ENCODE assay signal across 14 cellular contexts in the genomic region with DNA sequence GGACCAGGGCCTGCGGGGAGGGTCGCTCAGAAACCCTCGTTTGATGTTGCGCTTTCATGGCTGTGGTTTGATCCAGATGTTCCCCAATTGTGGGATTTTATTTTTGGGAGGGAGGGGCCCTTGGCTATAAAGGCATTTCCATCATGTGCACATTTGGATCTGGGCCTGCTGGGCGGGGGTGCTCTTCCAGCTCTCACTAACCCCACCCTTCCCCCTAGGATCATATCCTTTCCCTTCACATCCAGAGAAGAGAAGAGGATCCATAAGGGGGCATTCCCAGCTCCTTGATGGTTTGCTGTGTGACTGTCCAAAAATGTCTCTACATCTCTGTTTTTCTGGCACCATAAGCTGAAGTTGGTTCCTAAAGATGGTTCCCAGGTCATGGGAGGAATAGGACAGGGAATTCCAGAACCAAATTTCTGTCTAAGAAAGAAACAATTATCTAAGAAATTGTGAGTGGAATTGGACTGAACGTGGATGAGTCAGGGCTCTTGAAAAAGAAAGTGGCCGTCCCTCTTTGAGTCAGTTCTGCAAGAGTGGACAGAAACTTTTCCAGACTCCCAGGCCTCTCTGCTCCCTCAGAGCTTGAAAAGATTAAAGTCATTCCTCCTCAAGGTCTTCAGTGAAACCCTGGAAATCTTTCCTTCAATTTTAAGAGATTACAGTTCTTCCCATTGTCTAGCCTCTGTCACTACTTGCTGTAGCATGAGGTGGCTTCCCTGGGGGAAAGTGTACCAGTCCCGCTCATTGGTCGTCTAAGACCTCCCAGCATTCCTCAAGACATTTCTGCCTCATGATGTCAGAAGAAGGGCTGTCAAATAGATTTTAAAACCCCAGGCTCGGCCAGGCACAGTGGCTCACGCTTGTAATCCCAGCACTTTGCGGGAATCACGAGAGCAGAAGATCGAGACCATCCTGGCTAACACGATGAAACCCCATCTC. TPM values are rescaled to one million over a fixed set of nuclear protein-coding genes. Genes with fewer than 3 reads are reported as not detected.
DNase-seq lines count a peak whose midpoint lies in the region; ATAC-seq and TF ChIP-seq lines count a peak whose summit lies in the region.
"Had no signal": no experiment of that assay in that cellular context is flagged by ENCODE, and none has a peak within 500 bp of the region (broad histone marks: within the 10 kb centered on the region; RNA-seq: fewer than 3 reads in every experiment).

No MANE protein-coding gene starts in this region.

- H3K36me3 ChIP-seq in WERI-Rb-1 (peaks cover 3% of the 10 kb centered on the region), left ventricle myocardium inferior (no peaks in the 10 kb centered on the region)

- DNase-seq in AG10803 (ENCODE audit: low read depth) (peak; percentile 86), WERI-Rb-1 (no peak), left ventricle myocardium inferior (no peak), renal cortical epithelial cell (ENCODE audit: low read depth) (peak; percentile 53), medulla oblongata (ENCODE audit: extremely low spot score) (no peak)
- no peak for DNase-seq in activated T-cell treated with anti-CD3 and anti-CD28 coated beads, Interleukin-2, amount 50 U/mL, for 24 hours
- DNase-seq in natural killer cell treated with Interleukin-12 subunit alpha and Interleukin-12 subunit beta and Interleukin-15 and Interleukin-18, amount 100 ng/mL, for 72 hours (ENCODE audit: low spot score), result no peak
- no peak for DNase-seq in stimulated activated CD4-positive, alpha-beta T cell treated with anti-CD3 and anti-CD28 coated beads, Interleukin-12 subunit alpha, Interleukin-12 subunit beta, amount 100 ng/mL, for 4 hours
- DNase-seq: CD4-positive, CD25-positive, alpha-beta regulatory T cell; hypothalamus; naive thymus-derived CD8-positive, alpha-beta T cell; NCI-H345; stimulated activated naive CD4-positive, alpha-beta T cell treated with Interleukin-2 at 50 U/mL for 16 hours had no signal

- peaks cover 13% of the 10 kb centered on the region for H3K4me1 ChIP-seq in left ventricle myocardium inferior

- TF ChIP-seq CTCF in AG10803 (conservative IDR thresholded peaks at IDR 0.05; ENCODE audit: low read length) (no peak), WERI-Rb-1 (IDR thresholded peaks at IDR 0.05; ENCODE audit: low read depth, low read length) (no peak), left ventricle myocardium inferior (IDR thresholded peaks at IDR 0.05; ENCODE audit: borderline replicate concordance) (no peak)

- H3K9me3 Mint-ChIP-seq in activated T-cell treated with anti-CD3 and anti-CD28 coated beads, Interleukin-2, amount 50 U/mL, for 24 hours, result no peaks in the 10 kb centered on the region
- H3K9me3 Mint-ChIP-seq in natural killer cell treated with Interleukin-12 subunit alpha and Interleukin-12 subunit beta and Interleukin-15 and Interleukin-18, amount 100 ng/mL, for 72 hours, result no peaks in the 10 kb centered on the region
- H3K9me3 Mint-ChIP-seq: naive thymus-derived CD8-positive, alpha-beta T cell; WTC11 had no signal

- H3K27me3 Mint-ChIP-seq in activated T-cell treated with anti-CD3 and anti-CD28 coated beads, Interleukin-2, amount 50 U/mL, for 24 hours, result peaks cover 76% of the 10 kb centered on the region
- peaks cover 33 to 34% of the 10 kb centered on the region in 2 donors for H3K27me3 Mint-ChIP-seq in natural killer cell treated with Interleukin-12 subunit alpha and Interleukin-12 subunit beta and Interleukin-15 and Interleukin-18, amount 100 ng/mL, for 72 hours

- H3K4me1 Mint-ChIP-seq in activated T-cell treated with anti-CD3 and anti-CD28 coated beads, Interleukin-2, amount 50 U/mL, for 24 hours (ENCODE audit: low read depth), result no peaks in the 10 kb centered on the region
- no peaks in the 10 kb centered on the region for H3K4me1 Mint-ChIP-seq in natural killer cell treated with Interleukin-12 subunit alpha and Interleukin-12 subunit beta and Interleukin-15 and Interleukin-18, amount 100 ng/mL, for 72 hours (ENCODE audit: low read depth in 2 of 2)
- H3K4me1 Mint-ChIP-seq: CD4-positive, CD25-positive, alpha-beta regulatory T cell had no signal

- H3K27me3 ChIP-seq in WERI-Rb-1 (ENCODE audit: insufficient read depth, low read depth, severe bottlenecking) (no peaks in the 10 kb centered on the region), left ventricle myocardium inferior (ENCODE audit: low read depth) (peaks cover 88% of the 10 kb centered on the region)

- no peak overlapping the region for H3K27ac Mint-ChIP-seq in activated T-cell treated with anti-CD3 and anti-CD28 coated beads, Interleukin-2, amount 50 U/mL, for 24 hours
- no peak overlapping the region for H3K27ac Mint-ChIP-seq in natural killer cell treated with Interleukin-12 subunit alpha and Interleukin-12 subunit beta and Interleukin-15 and Interleukin-18, amount 100 ng/mL, for 72 hours
- H3K27ac Mint-ChIP-seq: WTC11 had no signal

- H3K4me3 Mint-ChIP-seq in activated T-cell treated with anti-CD3 and anti-CD28 coated beads, Interleukin-2, amount 50 U/mL, for 24 hours, result no peak overlapping the region
- H3K4me3 Mint-ChIP-seq in natural killer cell treated with Interleukin-12 subunit alpha and Interleukin-12 subunit beta and Interleukin-15 and Interleukin-18, amount 100 ng/mL, for 72 hours, result no peak overlapping the region
- H3K4me3 Mint-ChIP-seq: CD4-positive, CD25-positive, alpha-beta regulatory T cell; naive thymus-derived CD8-positive, alpha-beta T cell; WTC11 had no signal

- no peaks in the 10 kb centered on the region for H3K36me3 Mint-ChIP-seq in activated T-cell treated with anti-CD3 and anti-CD28 coated beads, Interleukin-2, amount 50 U/mL, for 24 hours (ENCODE audit: low read depth)
- H3K36me3 Mint-ChIP-seq in natural killer cell treated with Interleukin-12 subunit alpha and Interleukin-12 subunit beta and Interleukin-15 and Interleukin-18, amount 100 ng/mL, for 72 hours, result no peaks in the 10 kb centered on the region
- H3K36me3 Mint-ChIP-seq: CD4-positive, CD25-positive, alpha-beta regulatory T cell; naive thymus-derived CD8-positive, alpha-beta T cell; WTC11 had no signal

- ATAC-seq in natural killer cell treated with Interleukin-12 subunit alpha and Interleukin-12 subunit beta and Interleukin-15 and Interleukin-18, amount 100 ng/mL, for 72 hours, result no peak
- ATAC-seq: naive thymus-derived CD8-positive, alpha-beta T cell had no signal

- intact Hi-C loops in left ventricle myocardium inferior (cut with micrococcal nuclease), result no loop called here

- no peaks in the 10 kb centered on the region for H3K9me3 ChIP-seq in WERI-Rb-1 (ENCODE audit: severe bottlenecking)
- no peaks in the 10 kb centered on the region for H3K9me3 ChIP-seq in left ventricle myocardium inferior (replicated peaks)

- H3K4me3 ChIP-seq in AG10803 (ENCODE audit: low read length) (no peak overlapping the region; the same call in 1 of the 2 replicates), WERI-Rb-1 (ENCODE audit: low read depth, low read length) (no peak overlapping the region), left ventricle myocardium inferior (no peak overlapping the region)

- peak overlapping the region; percentile 71 for H3K27ac ChIP-seq in WERI-Rb-1
- H3K27ac ChIP-seq in left ventricle myocardium inferior (replicated peaks), result peak overlapping the region; percentile 69

RNA-seq across cellular contexts. Expression of gene SMUG1, which starts 47.0 kb away (rescaled TPM):
- total RNA-seq in left ventricle myocardium inferior, result 16.2 TPM
- 22.3 and 41.0 TPM in 2 replicates for total RNA-seq in renal cortical epithelial cell
- total RNA-seq in natural killer cell treated with Interleukin-12 subunit alpha and Interleukin-12 subunit beta and Interleukin-15 and Interleukin-18, amount 100 ng/mL, for 72 hours, result 10 to 100 TPM; 25.2 to 25.3 TPM

Comparison
In these comparisons a context has a peak if more than half of its experiments do, and no peak if none do; other contexts are left out.
1. DNase-seq: peak in AG10803 (single experiment) and renal cortical epithelial cell (single experiment); none in WERI-Rb-1 (single experiment), left ventricle myocardium inferior (single experiment), activated T-cell treated with anti-CD3 and anti-CD28 coated beads, Interleukin-2, amount 50 U/mL, for 24 hours (single experiment), natural killer cell treated with Interleukin-12 subunit alpha and Interleukin-12 subunit beta and Interleukin-15 and Interleukin-18, amount 100 ng/mL, for 72 hours (single experiment), medulla oblongata (single experiment) and stimulated activated CD4-positive, alpha-beta T cell treated with anti-CD3 and anti-CD28 coated beads, Interleukin-12 subunit alpha, Interleukin-12 subunit beta, amount 100 ng/mL, for 4 hours (single experiment).